Comparison of ENCODE assay signal across 8 cellular contexts in the genomic region with DNA sequence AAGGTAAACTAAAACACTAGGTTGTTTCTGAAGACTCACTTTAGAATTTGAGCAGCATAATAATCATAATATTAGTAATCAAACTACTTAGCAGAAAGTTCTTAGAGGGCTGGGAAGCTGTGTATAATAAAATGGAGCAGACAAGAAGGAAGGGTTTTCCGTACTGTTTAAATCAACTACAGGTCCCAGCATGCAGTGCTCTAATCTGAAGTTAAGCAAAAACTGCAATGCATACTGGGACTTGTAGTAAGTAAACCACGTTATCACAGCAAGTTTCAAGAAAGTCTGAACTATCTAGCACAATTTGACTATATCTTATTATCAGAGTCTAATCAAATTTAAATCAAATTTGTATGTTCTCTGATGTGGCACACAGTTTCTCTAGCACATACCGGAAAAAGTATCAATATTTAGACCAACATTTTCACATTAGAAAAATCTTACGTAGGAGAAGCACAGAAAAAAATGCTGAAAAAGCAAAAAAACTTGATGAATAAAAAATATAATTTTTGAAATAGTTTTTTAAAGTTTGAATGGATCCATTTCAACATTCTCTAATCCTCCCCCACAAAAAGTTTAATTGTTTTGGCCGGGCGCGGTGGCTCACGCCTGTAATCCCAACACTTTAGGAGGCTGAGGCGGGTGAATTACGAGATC. TPM values are rescaled to one million over a fixed set of nuclear protein-coding genes. Genes with fewer than 3 reads are reported as not detected.
A peak's percentile ranks its signal among the peaks of the same experiment; 100 is the strongest.
DNase-seq lines count a peak whose midpoint lies in the region; ATAC-seq, FAIRE-seq and TF ChIP-seq lines count a peak whose summit lies in the region.

No MANE protein-coding gene starts in this region.

- no peak overlapping the region for H3K27ac Mint-ChIP-seq in activated naive CD4-positive, alpha-beta T cell treated with anti-CD3 and anti-CD28 coated beads, Interleukin-2, amount 50 U/mL, for 72 hours

- no peak overlapping the region for H3K27ac ChIP-seq in ovary

- peak; percentile 61 for DNase-seq in A172 (ENCODE audit: low spot score)
- peak; percentile 36 for DNase-seq in GF-D8 (lab: John Stamatoyannopoulos, UW)
- DNase-seq in NCI-H460 (ENCODE audit: extremely low read depth, low read depth): peak; percentile 31
- no peak for DNase-seq in activated naive CD4-positive, alpha-beta T cell treated with anti-CD3 and anti-CD28 coated beads, Interleukin-2, amount 50 U/mL, for 72 hours (ENCODE audit: low spot score in 2 of 2)
- DNase-seq in iPS-NIHi7 (ENCODE audit: extremely low spot score): peak; percentile 57
- DNase-seq in urothelium cell line (ENCODE audit: low spot score): peak; percentile 47
- no peak for DNase-seq in ovary

- intact Hi-C loops in ovary (cut with DNase I): no loop called here

- no peak for TF ChIP-seq CTCF in ovary (IDR thresholded peaks at IDR 0.05)

- H3K36me3 ChIP-seq in ovary: no peaks in the 10 kb centered on the region

- no peak for TF ChIP-seq EP300 in ovary (IDR thresholded peaks at IDR 0.05)

- no peak overlapping the region for H3K4me3 ChIP-seq in ovary

- TF ChIP-seq POLR2A in ovary (IDR thresholded peaks at IDR 0.05): no peak

- H3K9me3 ChIP-seq in ovary: no peaks in the 10 kb centered on the region

- H3K27me3 ChIP-seq in ovary: no peaks in the 10 kb centered on the region

- whole genome bisulfite sequencing in ovary, 3 donors: 72 to 76% (median 76%) methylated on average over 10 of the region's 10 CpGs

- H3K4me1 ChIP-seq in ovary (ENCODE audit: insufficient read depth): no peaks in the 10 kb centered on the region

- no peak for FAIRE-seq in urothelium cell line (lab: Jason Lieb, UNC)

- H3K36me3 Mint-ChIP-seq in activated naive CD4-positive, alpha-beta T cell treated with anti-CD3 and anti-CD28 coated beads, Interleukin-2, amount 50 U/mL, for 72 hours: no peaks in the 10 kb centered on the region

- H3K9me3 Mint-ChIP-seq in activated naive CD4-positive, alpha-beta T cell treated with anti-CD3 and anti-CD28 coated beads, Interleukin-2, amount 50 U/mL, for 72 hours: no peaks in the 10 kb centered on the region

- peak; percentile 52 for ATAC-seq in HG02973 (IDR thresholded peaks at IDR 0.05; ENCODE audit: unreplicated experiment)
- peak; percentile 39 to 86 for ATAC-seq in activated naive CD4-positive, alpha-beta T cell treated with anti-CD3 and anti-CD28 coated beads, Interleukin-2, amount 50 U/mL, for 72 hours

RNA-seq across cellular contexts. Expression of gene PHF21A, which starts 8.2 kb away (rescaled TPM):
- total RNA-seq in A172 (2014; rRNA removed; shearing (Covaris generic)): 17.4 and 24.6 TPM in 2 replicates
- 12.6 and 16.1 TPM in 2 replicates for total RNA-seq in NCI-H460 (2014; rRNA removed; shearing (Covaris generic))
- polyA plus RNA-seq in NCI-H460 (2014; cell fraction: nucleus; rRNA removed): 4.6 and 9.7 TPM in 2 replicates
- total RNA-seq in activated naive CD4-positive, alpha-beta T cell treated with anti-CD3 and anti-CD28 coated beads, Interleukin-2, amount 50 U/mL, for 72 hours: 10 to 100 TPM; 53.0 to 54.6 TPM
- total RNA-seq in ovary: 10 to 100 TPM; 20.6 to 76.0 (median 60.7) TPM
- 10 to 100 TPM; 29.0 to 42.9 TPM for polyA plus RNA-seq in ovary

Comparison
In these comparisons a context has a peak if more than half of its experiments do, and no peak if none do; other contexts are left out.
1. DNase-seq: peak in A172 (single experiment), GF-D8 (single experiment), NCI-H460 (single experiment), iPS-NIHi7 (single experiment) and urothelium cell line (single experiment); none in activated naive CD4-positive, alpha-beta T cell treated with anti-CD3 and anti-CD28 coated beads, Interleukin-2, amount 50 U/mL, for 72 hours (0 of 2) and ovary (0 of 5).